25 cellular contexts compared by ENCODE assay signal in genomic region chr6:153074761-153075160, GRCh38. TPM values are rescaled to one million over a fixed set of nuclear protein-coding genes. Genes with fewer than 3 reads are reported as not detected.
"Had no signal": no experiment of that assay in that cellular context is flagged by ENCODE, and none has a peak within 500 bp of the region (broad histone marks: within the 10 kb centered on the region; RNA-seq: fewer than 3 reads in every experiment).

No MANE protein-coding gene starts in this region.

- H3K27me3 ChIP-seq: ascending aorta, body of pancreas, Peyer's patch had no signal

- FAIRE-seq: bronchial epithelial cell had no signal

- H3K4me3 ChIP-seq: ascending aorta, body of pancreas, Peyer's patch had no signal

- H3K9me3 ChIP-seq: ascending aorta, body of pancreas, Peyer's patch had no signal

- H3K36me3 Mint-ChIP-seq: activated CD8-positive, alpha-beta memory T cell treated with anti-CD3 and anti-CD28 coated beads, Interleukin-2, amount 10 ng/mL, durations not matched to agents 7 days and 5 days; activated naive CD4-positive, alpha-beta T cell treated with anti-CD3 and anti-CD28 coated beads, Interleukin-2, amount 50 U/mL, for 24 hours had no signal

- H3K4me3 Mint-ChIP-seq: activated CD8-positive, alpha-beta memory T cell treated with anti-CD3 and anti-CD28 coated beads, Interleukin-2, amount 10 ng/mL, durations not matched to agents 7 days and 5 days; activated naive CD4-positive, alpha-beta T cell treated with anti-CD3 and anti-CD28 coated beads, Interleukin-2, amount 50 U/mL, for 24 hours; activated T-cell treated with anti-CD3 and anti-CD28 coated beads, Interleukin-2, amount 50 U/mL, for 24 hours; activated T-helper 1 cell treated with anti-CD3 and anti-CD28 coated beads, Interleukin-12 subunit alpha, Interleukin-12 subunit beta, Interleukin-2, Interleukin-4 antibody, amounts not matched to agents 30 ng/mL and 10 ng/mL and 1 ng/mL, durations not matched to agents 14 hours and 24 hours and 36 hours; central memory CD8-positive, alpha-beta T cell; T-helper 1 cell treated with Interleukin-12 subunit alpha and Interleukin-12 subunit beta and Interleukin-4 antibody, amounts not matched to agents 30 μg/mL and 1 μg/mL, for 36 hours had no signal

- H3K9me3 Mint-ChIP-seq: activated naive CD4-positive, alpha-beta T cell treated with anti-CD3 and anti-CD28 coated beads, Interleukin-2, amount 50 U/mL, for 24 hours; activated T-cell treated with anti-CD3 and anti-CD28 coated beads, Interleukin-2, amount 50 U/mL, for 24 hours; activated T-helper 1 cell treated with anti-CD3 and anti-CD28 coated beads, Interleukin-12 subunit alpha, Interleukin-12 subunit beta, Interleukin-2, Interleukin-4 antibody, amounts not matched to agents 30 ng/mL and 10 ng/mL and 1 ng/mL, durations not matched to agents 14 hours and 24 hours and 36 hours; central memory CD8-positive, alpha-beta T cell; T-helper 1 cell treated with Interleukin-12 subunit alpha and Interleukin-12 subunit beta and Interleukin-4 antibody, amounts not matched to agents 30 μg/mL and 1 μg/mL, for 36 hours had no signal

- ATAC-seq: activated CD4-positive, CD25-positive, alpha-beta regulatory T cell treated with anti-CD3 and anti-CD28 coated beads, Interleukin-2, amount 50 U/mL, for 24 hours; activated CD8-positive, alpha-beta memory T cell treated with anti-CD3 and anti-CD28 coated beads, Interleukin-2, amount 10 ng/mL, durations not matched to agents 7 days and 5 days; body of pancreas had no signal

- H3K27ac Mint-ChIP-seq: activated CD8-positive, alpha-beta memory T cell treated with anti-CD3 and anti-CD28 coated beads, Interleukin-2, amount 10 ng/mL, durations not matched to agents 7 days and 5 days; activated naive CD4-positive, alpha-beta T cell treated with anti-CD3 and anti-CD28 coated beads, Interleukin-2, amount 50 U/mL, for 24 hours; activated T-cell treated with anti-CD3 and anti-CD28 coated beads, Interleukin-2, amount 50 U/mL, for 24 hours; activated T-helper 1 cell treated with anti-CD3 and anti-CD28 coated beads, Interleukin-12 subunit alpha, Interleukin-12 subunit beta, Interleukin-2, Interleukin-4 antibody, amounts not matched to agents 30 ng/mL and 10 ng/mL and 1 ng/mL, durations not matched to agents 14 hours and 24 hours and 36 hours; T-helper 1 cell treated with Interleukin-12 subunit alpha and Interleukin-12 subunit beta and Interleukin-4 antibody, amounts not matched to agents 30 μg/mL and 1 μg/mL, for 36 hours had no signal

- H3K27ac ChIP-seq: ascending aorta, body of pancreas, Peyer's patch had no signal

- H3K4me1 Mint-ChIP-seq: activated CD8-positive, alpha-beta memory T cell treated with anti-CD3 and anti-CD28 coated beads, Interleukin-2, amount 10 ng/mL, durations not matched to agents 7 days and 5 days; activated naive CD4-positive, alpha-beta T cell treated with anti-CD3 and anti-CD28 coated beads, Interleukin-2, amount 50 U/mL, for 24 hours; central memory CD8-positive, alpha-beta T cell had no signal

- H3K36me3 ChIP-seq: ascending aorta, Peyer's patch had no signal

- H3K4me1 ChIP-seq: body of pancreas, Peyer's patch had no signal

- DNase-seq: activated CD4-positive, alpha-beta T cell treated with anti-CD3 and anti-CD28 coated beads for 48 hours; activated CD4-positive, alpha-beta T cell treated with anti-CD3 and anti-CD28 coated beads, Interleukin-2, amount 50 U/mL, for 48 hours; activated CD8-positive, alpha-beta memory T cell treated with anti-CD3 and anti-CD28 coated beads, Interleukin-2, amount 10 ng/mL, durations not matched to agents 7 days and 5 days; activated effector memory CD4-positive, alpha-beta T cell treated with Interleukin-2 at 50 U/mL for 16 hours; activated naive CD4-positive, alpha-beta T cell; activated T-cell treated with anti-CD3 and anti-CD28 coated beads, Interleukin-2, amount 50 U/mL, for 24 hours; amniotic stem cell; body of pancreas; KG1; NCI-H1092; NCI-H1417 treated with DMSO at 0.1 percent for 48 hours; NCI-H1694; NCI-H2029; NCI-H345; NCI-H510A; NCI-H526 treated with DMSO at 0.1 percent for 48 hours; Peyer's patch; SHP77 treated with DMSO at 0.1 percent for 48 hours had no signal

RNA-seq across cellular contexts. Expression of gene RGS17, which starts 56.3 kb away (rescaled TPM):
- total RNA-seq: activated CD8-positive, alpha-beta memory T cell treated with anti-CD3 and anti-CD28 coated beads, Interleukin-2, amount 10 ng/mL, durations not matched to agents 7 days and 5 days; activated T-helper 1 cell treated with anti-CD3 and anti-CD28 coated beads, Interleukin-12 subunit alpha, Interleukin-12 subunit beta, Interleukin-2, Interleukin-4 antibody, amounts not matched to agents 30 ng/mL and 10 ng/mL and 1 ng/mL, durations not matched to agents 14 hours and 24 hours and 36 hours; ascending aorta had no signal
